2 cellular contexts compared by ENCODE assay signal in genomic region chr22:19291218-19291579, GRCh38.
TF ChIP-seq lines count a peak whose summit lies in the region.

No MANE protein-coding gene starts in this region.

TF ChIP-seq in HEK293, 187 proteins besides CTCF, POLR2A, EP300 and RAD21 (continued from another document and continues in another):
- TF ChIP-seq ZBTB6 (tag by site-specific recombination; IDR thresholded peaks at IDR 0.05): no peak
- no peak for TF ChIP-seq HOXD13 (CRISPR knock-in tag; IDR thresholded peaks at IDR 0.05; ENCODE audit: borderline replicate concordance)
- peak; percentile 15; the same call in 1 of the 2 replicates for TF ChIP-seq KLF1 (tag by site-specific recombination; IDR thresholded peaks at IDR 0.05)
- TF ChIP-seq ZNF530 (tag by site-specific recombination; IDR thresholded peaks at IDR 0.05; ENCODE audit: low read depth): no peak
- no peak for TF ChIP-seq ZNF449 (tag by site-specific recombination; IDR thresholded peaks at IDR 0.05)
- no peak for TF ChIP-seq ELK4 (IDR thresholded peaks at IDR 0.05; ENCODE audit: borderline replicate concordance, low read depth, low read length)
- TF ChIP-seq ZNF629 (tag by site-specific recombination; IDR thresholded peaks at IDR 0.05): no peak
- TF ChIP-seq ZNF555 (tag by site-specific recombination; conservative IDR thresholded peaks at IDR 0.05): no peak
- no peak for TF ChIP-seq ZNF335 (tag by site-specific recombination; conservative IDR thresholded peaks at IDR 0.05)
- TF ChIP-seq ZNF513 (tag by site-specific recombination; IDR thresholded peaks at IDR 0.05): no peak; the same call in 1 of the 2 replicates
- no peak for TF ChIP-seq ZNF837 (tag by site-specific recombination; IDR thresholded peaks at IDR 0.05)
- TF ChIP-seq ZIC2 (tag by site-specific recombination; IDR thresholded peaks at IDR 0.05): peak; percentile 46; the same call in 1 of the 2 replicates
- TF ChIP-seq ZNF677 (tag by site-specific recombination; IDR thresholded peaks at IDR 0.05): 0 out of 2 replicates have a peak, but pooled peaks have one; percentile 51
- TF ChIP-seq ZXDB (tag by site-specific recombination; IDR thresholded peaks at IDR 0.05): no peak
- no peak for TF ChIP-seq SCRT1 (tag by site-specific recombination; IDR thresholded peaks at IDR 0.05; ENCODE audit: borderline replicate concordance)
- no peak for TF ChIP-seq ZNF211 (tag by site-specific recombination; IDR thresholded peaks at IDR 0.05; ENCODE audit: low read depth)
- no peak for TF ChIP-seq ZNF362 (tag by site-specific recombination; IDR thresholded peaks at IDR 0.05)
- TF ChIP-seq YY2 (tag by site-specific recombination; IDR thresholded peaks at IDR 0.05): no peak
- TF ChIP-seq KLF9 (tag by site-specific recombination; IDR thresholded peaks at IDR 0.05; ENCODE audit: low read depth): peak; percentile 67
- TF ChIP-seq ZFP37 (tag by site-specific recombination; IDR thresholded peaks at IDR 0.05): no peak
- no peak for TF ChIP-seq GLIS1 (tag by site-specific recombination; IDR thresholded peaks at IDR 0.05)
- TF ChIP-seq AEBP2 (tag by site-specific recombination; IDR thresholded peaks at IDR 0.05; ENCODE audit: borderline replicate concordance): no peak
- TF ChIP-seq ZNF654 (tag by site-specific recombination; IDR thresholded peaks at IDR 0.05; ENCODE audit: low read depth): no peak
- TF ChIP-seq ZBTB8A (tag by site-specific recombination; IDR thresholded peaks at IDR 0.05): peak; percentile 94
- TF ChIP-seq ZNF48 (tag by site-specific recombination; IDR thresholded peaks at IDR 0.05): no peak
- no peak for TF ChIP-seq ZNF302 (tag by site-specific recombination; IDR thresholded peaks at IDR 0.05; ENCODE audit: low read depth)
- no peak for TF ChIP-seq ZNF223 (tag by site-specific recombination; IDR thresholded peaks at IDR 0.05)

TF ChIP-seq in K562, 482 proteins besides CTCF, POLR2A, EP300 and RAD21 (continued from another document and continues in another):
- TF ChIP-seq UBTF (IDR thresholded peaks at IDR 0.05; ENCODE audit: borderline replicate concordance in 1 of 2, low read depth in 2 of 2, low read length in 2 of 2) (peak in 1 of 2 experiments; percentile 92), BRCA1 (IDR thresholded peaks at IDR 0.05) (no peak), BRCA1 (CRISPR knock-in tag; IDR thresholded peaks at IDR 0.05) (no peak), SMARCB1 (IDR thresholded peaks at IDR 0.05; ENCODE audit: insufficient read length, low read depth) (peak; percentile 27), HOXB6 (CRISPR knock-in tag; IDR thresholded peaks at IDR 0.05; ENCODE audit: borderline replicate concordance) (no peak), CREM (IDR thresholded peaks at IDR 0.05; ENCODE audit: low read depth) (no peak), RREB1 (CRISPR knock-in tag; IDR thresholded peaks at IDR 0.05) (peak; percentile 86), GABPB1 (CRISPR knock-in tag; IDR thresholded peaks at IDR 0.05) (no peak), ZNF24 (IDR thresholded peaks at IDR 0.05) (peak; percentile 73), ZNF311 (CRISPR knock-in tag; IDR thresholded peaks at IDR 0.05) (no peak), IFI16 (CRISPR knock-in tag; IDR thresholded peaks at IDR 0.05) (no peak), ZNF444 (CRISPR knock-in tag; IDR thresholded peaks at IDR 0.05) (no peak), TARDBP (IDR thresholded peaks at IDR 0.05) (peak; percentile 86; the same call in 1 of the 2 replicates), KAT8 (IDR thresholded peaks at IDR 0.05; ENCODE audit: low read depth) (no peak), ERF (CRISPR knock-in tag; IDR thresholded peaks at IDR 0.05) (peak; percentile 94; the same call in 1 of the 2 replicates), ZNF77 (CRISPR knock-in tag; IDR thresholded peaks at IDR 0.05) (peak; percentile 86; the same call in 1 of the 2 replicates), SRSF3 (IDR thresholded peaks at IDR 0.05; ENCODE audit: insufficient read depth, low read length) (0 out of 2 replicates have a peak, but pooled peaks have one; percentile 5), XRCC4 (IDR thresholded peaks at IDR 0.05; ENCODE audit: extremely low read depth, insufficient read depth, insufficient read length) (no peak), RBM14 (IDR thresholded peaks at IDR 0.05; ENCODE audit: borderline replicate concordance, insufficient read depth, low read depth, low read length) (0 out of 2 replicates have a peak, but pooled peaks have one; percentile 93), THAP12 (CRISPR knock-in tag; IDR thresholded peaks at IDR 0.05) (peak; percentile 95), THAP7 (CRISPR knock-in tag; IDR thresholded peaks at IDR 0.05) (peak; percentile 89; the same call in 1 of the 2 replicates), RB1 (IDR thresholded peaks at IDR 0.05; ENCODE audit: low read depth) (peak; percentile 94; the same call in 1 of the 2 replicates), MTA3 (IDR thresholded peaks at IDR 0.05; ENCODE audit: borderline replicate concordance) (peak; percentile 92; the same call in 1 of the 2 replicates), TOE1 (IDR thresholded peaks at IDR 0.05; ENCODE audit: borderline replicate concordance) (peak; percentile 25; the same call in 1 of the 2 replicates), TOE1 (CRISPR knock-in tag; IDR thresholded peaks at IDR 0.05; ENCODE audit: borderline replicate concordance, low read depth) (no peak), KDM1A (IDR thresholded peaks at IDR 0.05) (no peak), LARP7 (IDR thresholded peaks at IDR 0.05) (peak; percentile 39; the same call in 1 of the 2 replicates), CHD4 (IDR thresholded peaks at IDR 0.05; ENCODE audit: insufficient read depth, insufficient replicate concordance, low read depth, low read length, poor library complexity, severe bottlenecking) (peak; percentile 83), RBFOX2 (IDR thresholded peaks at IDR 0.05; ENCODE audit: low read depth, low read length) (no peak), RBM15 (IDR thresholded peaks at IDR 0.05; ENCODE audit: insufficient read depth, low read length) (0 out of 2 replicates have a peak, but pooled peaks have one; percentile 39), ZNF766 (CRISPR knock-in tag; conservative IDR thresholded peaks at IDR 0.05) (0 out of 2 replicates have a peak, but pooled peaks have one; percentile 67), ZFX (CRISPR knock-in tag; IDR thresholded peaks at IDR 0.05) (no peak), MLX (CRISPR knock-in tag; conservative IDR thresholded peaks at IDR 0.05) (peak in 1 of 2 experiments; percentile 70; a peak in 1 of 4 replicates), PKNOX1 (IDR thresholded peaks at IDR 0.05) (no peak), MYC (IDR thresholded peaks at IDR 0.05; ENCODE audit: low read depth, low read length) (no peak), MYC (CRISPR knock-in tag; IDR thresholded peaks at IDR 0.05; ENCODE audit: borderline replicate concordance, low read depth) (peak; percentile 13; the same call in 1 of the 2 replicates), MAZ (CRISPR knock-in tag; conservative IDR thresholded peaks at IDR 0.05 in 1 of 2, IDR thresholded peaks at IDR 0.05 in 1 of 2) (peak; percentile 50 to 90; a peak in 2 of 4 replicates), ETS2 (tag; IDR thresholded peaks at IDR 0.05; ENCODE audit: borderline replicate concordance, poor library complexity, severe bottlenecking) (peak; percentile 88), SREBF2 (CRISPR knock-in tag; IDR thresholded peaks at IDR 0.05) (no peak), ELF2 (CRISPR knock-in tag; IDR thresholded peaks at IDR 0.05) (peak; percentile 81; the same call in 1 of the 2 replicates), BRF1 (IDR thresholded peaks at IDR 0.05; ENCODE audit: borderline replicate concordance, extremely low read depth, insufficient read length) (no peak)
